Comparison of ENCODE assay signal across 2 cellular contexts in the genomic region with DNA sequence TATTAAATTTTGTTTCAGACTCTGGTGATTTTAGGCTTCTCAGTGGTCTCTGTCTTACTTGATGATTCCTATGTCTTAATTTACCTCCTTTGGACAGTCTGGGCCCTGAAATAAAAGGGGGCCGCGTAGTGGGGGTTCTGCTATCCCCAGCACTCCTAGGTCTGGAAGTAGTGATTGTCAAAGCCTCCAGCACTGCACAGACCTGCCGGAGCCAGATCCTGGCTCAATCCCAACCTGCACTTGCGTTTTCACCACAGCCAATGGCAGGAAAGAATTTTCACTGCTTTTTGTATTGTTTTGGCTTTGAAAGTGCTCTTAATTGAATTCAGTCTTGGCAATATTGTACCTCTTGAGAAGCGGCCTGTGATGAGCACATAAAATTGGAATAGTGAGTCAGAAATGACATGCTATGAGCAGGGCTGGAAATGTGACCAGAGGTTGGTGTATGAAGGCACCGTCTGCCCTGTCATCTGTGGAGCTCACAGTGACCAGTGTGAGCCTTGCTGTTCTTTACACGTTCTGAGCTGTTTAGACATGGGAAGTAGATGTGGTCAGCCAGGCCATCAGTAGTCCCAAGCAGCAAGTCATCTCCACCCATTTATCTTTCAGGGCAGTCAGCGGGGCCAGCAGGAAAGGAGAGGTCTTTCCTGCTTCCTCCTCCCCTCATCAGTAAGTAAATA.
A peak's percentile ranks its signal among the peaks of the same experiment; 100 is the strongest.
TF ChIP-seq lines count a peak whose summit lies in the region.

No MANE protein-coding gene starts in this region.

TF ChIP-seq in IMR-90, 13 proteins besides CTCF, POLR2A, EP300 and RAD21:
- TF ChIP-seq NFE2L2 (IDR thresholded peaks at IDR 0.05; ENCODE audit: low read depth, low read length) (no peak), RCOR1 (IDR thresholded peaks at IDR 0.05; ENCODE audit: insufficient replicate concordance, low read length) (no peak), CEBPB (IDR thresholded peaks at IDR 0.05; ENCODE audit: low read depth, low read length) (no peak), BHLHE40 (IDR thresholded peaks at IDR 0.05; ENCODE audit: low read depth, low read length) (no peak), MAFK (IDR thresholded peaks at IDR 0.05; ENCODE audit: low read depth, low read length) (no peak), CHD1 (IDR thresholded peaks at IDR 0.05; ENCODE audit: low read depth, low read length) (no peak), MXI1 (IDR thresholded peaks at IDR 0.05; ENCODE audit: borderline replicate concordance, low read depth, low read length) (no peak), FOS (IDR thresholded peaks at IDR 0.05; ENCODE audit: low read depth, low read length) (no peak), SMC3 (IDR thresholded peaks at IDR 0.05; ENCODE audit: low read depth, low read length) (no peak), MAZ (IDR thresholded peaks at IDR 0.05; ENCODE audit: borderline replicate concordance, low read depth, low read length) (no peak), RFX5 (IDR thresholded peaks at IDR 0.05; ENCODE audit: low read depth, low read length) (no peak)
- TF ChIP-seq, protein P1, sequence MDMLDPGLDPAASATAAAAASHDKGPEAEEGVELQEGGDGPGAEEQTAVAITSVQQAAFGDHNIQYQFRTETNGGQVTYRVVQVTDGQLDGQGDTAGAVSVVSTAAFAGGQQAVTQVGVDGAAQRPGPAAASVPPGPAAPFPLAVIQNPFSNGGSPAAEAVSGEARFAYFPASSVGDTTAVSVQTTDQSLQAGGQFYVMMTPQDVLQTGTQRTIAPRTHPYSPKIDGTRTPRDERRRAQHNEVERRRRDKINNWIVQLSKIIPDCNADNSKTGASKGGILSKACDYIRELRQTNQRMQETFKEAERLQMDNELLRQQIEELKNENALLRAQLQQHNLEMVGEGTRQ (IDR thresholded peaks at IDR 0.05; ENCODE audit: low read depth, low read length), result no peak
- TF ChIP-seq, protein P2, sequence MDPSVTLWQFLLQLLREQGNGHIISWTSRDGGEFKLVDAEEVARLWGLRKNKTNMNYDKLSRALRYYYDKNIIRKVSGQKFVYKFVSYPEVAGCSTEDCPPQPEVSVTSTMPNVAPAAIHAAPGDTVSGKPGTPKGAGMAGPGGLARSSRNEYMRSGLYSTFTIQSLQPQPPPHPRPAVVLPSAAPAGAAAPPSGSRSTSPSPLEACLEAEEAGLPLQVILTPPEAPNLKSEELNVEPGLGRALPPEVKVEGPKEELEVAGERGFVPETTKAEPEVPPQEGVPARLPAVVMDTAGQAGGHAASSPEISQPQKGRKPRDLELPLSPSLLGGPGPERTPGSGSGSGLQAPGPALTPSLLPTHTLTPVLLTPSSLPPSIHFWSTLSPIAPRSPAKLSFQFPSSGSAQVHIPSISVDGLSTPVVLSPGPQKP (IDR thresholded peaks at IDR 0.05; ENCODE audit: borderline replicate concordance, low read depth, low read length), result no peak
TF ChIP-seq in IMR-90: peak in this region for 0.

TF ChIP-seq in SK-N-SH treated with all-trans-retinoic acid at 6 μM for 48 hours, 23 proteins besides CTCF, POLR2A, EP300 and RAD21:
- TF ChIP-seq, protein P3, sequence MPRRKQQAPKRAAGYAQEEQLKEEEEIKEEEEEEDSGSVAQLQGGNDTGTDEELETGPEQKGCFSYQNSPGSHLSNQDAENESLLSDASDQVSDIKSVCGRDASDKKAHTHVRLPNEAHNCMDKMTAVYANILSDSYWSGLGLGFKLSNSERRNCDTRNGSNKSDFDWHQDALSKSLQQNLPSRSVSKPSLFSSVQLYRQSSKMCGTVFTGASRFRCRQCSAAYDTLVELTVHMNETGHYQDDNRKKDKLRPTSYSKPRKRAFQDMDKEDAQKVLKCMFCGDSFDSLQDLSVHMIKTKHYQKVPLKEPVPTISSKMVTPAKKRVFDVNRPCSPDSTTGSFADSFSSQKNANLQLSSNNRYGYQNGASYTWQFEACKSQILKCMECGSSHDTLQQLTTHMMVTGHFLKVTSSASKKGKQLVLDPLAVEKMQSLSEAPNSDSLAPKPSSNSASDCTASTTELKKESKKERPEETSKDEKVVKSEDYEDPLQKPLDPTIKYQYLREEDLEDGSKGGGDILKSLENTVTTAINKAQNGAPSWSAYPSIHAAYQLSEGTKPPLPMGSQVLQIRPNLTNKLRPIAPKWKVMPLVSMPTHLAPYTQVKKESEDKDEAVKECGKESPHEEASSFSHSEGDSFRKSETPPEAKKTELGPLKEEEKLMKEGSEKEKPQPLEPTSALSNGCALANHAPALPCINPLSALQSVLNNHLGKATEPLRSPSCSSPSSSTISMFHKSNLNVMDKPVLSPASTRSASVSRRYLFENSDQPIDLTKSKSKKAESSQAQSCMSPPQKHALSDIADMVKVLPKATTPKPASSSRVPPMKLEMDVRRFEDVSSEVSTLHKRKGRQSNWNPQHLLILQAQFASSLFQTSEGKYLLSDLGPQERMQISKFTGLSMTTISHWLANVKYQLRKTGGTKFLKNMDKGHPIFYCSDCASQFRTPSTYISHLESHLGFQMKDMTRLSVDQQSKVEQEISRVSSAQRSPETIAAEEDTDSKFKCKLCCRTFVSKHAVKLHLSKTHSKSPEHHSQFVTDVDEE (CRISPR knock-in tag; IDR thresholded peaks at IDR 0.05), result peak; percentile 37; the same call in 1 of the 2 replicates
- no peak for TF ChIP-seq GLIS3 (CRISPR knock-in tag; IDR thresholded peaks at IDR 0.05)
- TF ChIP-seq ISL1 (CRISPR knock-in tag; IDR thresholded peaks at IDR 0.05), result peak; percentile 35; the same call in 1 of the 2 replicates
